ENCODE assay signal across 8 cellular contexts in the genomic region with DNA sequence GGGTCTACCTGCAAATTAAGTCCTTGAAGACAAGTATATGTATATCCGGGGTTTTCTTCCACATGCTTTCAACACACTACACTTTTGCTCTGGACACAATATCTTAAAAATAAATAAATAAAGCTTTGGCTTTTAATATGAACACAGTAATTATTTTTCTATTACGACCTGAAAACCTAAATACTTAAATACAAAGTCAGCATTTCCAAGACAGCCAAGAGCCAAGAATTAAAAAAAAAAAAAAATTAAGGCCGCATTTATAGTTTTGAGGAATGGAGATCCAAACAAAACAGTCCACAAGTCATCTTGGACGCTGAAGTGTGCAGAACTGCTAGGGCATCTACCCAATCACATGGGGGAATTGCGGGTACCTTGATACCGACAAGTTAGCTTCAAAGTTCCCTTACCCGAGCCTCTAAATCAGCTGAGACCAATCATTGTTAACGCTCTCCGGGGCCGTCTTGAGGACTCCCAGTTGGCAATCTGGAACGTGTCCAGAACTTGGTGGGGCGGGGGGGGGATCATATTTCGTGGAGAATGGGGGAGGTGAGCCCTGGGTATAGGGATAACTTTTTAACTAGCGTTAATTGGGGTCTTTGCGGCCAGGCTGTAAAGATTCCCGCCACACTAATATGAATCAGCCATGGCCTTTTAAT.
DNase-seq lines count a peak whose midpoint lies in the region; TF ChIP-seq lines count a peak whose summit lies in the region.

No MANE protein-coding gene starts in this region.

- peaks cover 32% of the 10 kb centered on the region for H3K4me1 ChIP-seq in DOHH2 (ENCODE audit: control insufficient read depth, low read length)

- DNase-seq in LNCaP clone FGC (ENCODE audit: low read depth) = peak; percentile 21
- peak; percentile 49 for DNase-seq in SW480 (ENCODE audit: low spot score)
- peak; percentile 49 for DNase-seq in kidney tubule cell (ENCODE audit: low spot score)
- peak; percentile 3 for DNase-seq in stimulated activated CD8-positive, alpha-beta memory T cell treated with anti-CD3 and anti-CD28 coated beads, Interleukin-12 subunit alpha, Interleukin-12 subunit beta, amount 100 ng/mL, for 4 hours (ENCODE audit: low read depth)
- no peak for DNase-seq in GM13976 (ENCODE audit: low spot score)
- no peak for DNase-seq in SKM-1 (lab: John Stamatoyannopoulos, UW; ENCODE audit: unreplicated experiment)

- H4K20me1 ChIP-seq in DOHH2 (ENCODE audit: control insufficient read depth, insufficient read depth, low read depth, low read length) = no peaks in the 10 kb centered on the region

- H3K9me3 ChIP-seq in DOHH2 (ENCODE audit: control insufficient read depth, insufficient read depth, low read length) = no peaks in the 10 kb centered on the region

- peak overlapping the region; percentile 68 for H3K4me2 ChIP-seq in DOHH2 (ENCODE audit: low read length)

- no peaks in the 10 kb centered on the region for H3K27me3 ChIP-seq in DOHH2 (ENCODE audit: control insufficient read depth, low read length)

- H3K4me3 ChIP-seq in DOHH2 (ENCODE audit: low read length) (peak overlapping the region; percentile 99), LNCaP clone FGC (ENCODE audit: low read depth, low read length) (peak overlapping the region; percentile 60)

- H3K36me3 ChIP-seq in DOHH2 (ENCODE audit: control insufficient read depth, low read length) = peaks cover 18% of the 10 kb centered on the region

- peaks cover 3% of the 10 kb centered on the region; the same call in 1 of the 2 replicates for H3F3A ChIP-seq in DOHH2 (ENCODE audit: control insufficient read depth, insufficient read depth)

- no peak for TF ChIP-seq CTCF in DOHH2 (IDR thresholded peaks at IDR 0.05; ENCODE audit: low read depth, low read length, poor library complexity, severe bottlenecking)
- no peak for TF ChIP-seq CTCF in LNCaP clone FGC (IDR thresholded peaks at IDR 0.05; ENCODE audit: control insufficient read depth, extremely low read depth, insufficient read depth)
- TF ChIP-seq CTCF in GM13976 (IDR thresholded peaks at IDR 0.05; ENCODE audit: borderline replicate concordance, control extremely low read depth, extremely low read depth, insufficient read depth, missing control alignments) = no peak

- in situ Hi-C loops in GM13976 (cut with MboI; ENCODE audit: low sequenced_read_pairs, unreplicated experiment) = no loop called here

- no peaks in the 10 kb centered on the region for H3K9me2 ChIP-seq in DOHH2 (replicated peaks; ENCODE audit: control insufficient read depth, low read length)

- H3K27ac ChIP-seq in DOHH2 (ENCODE audit: low read depth, low read length) (peak overlapping the region; percentile 86), cingulate gyrus (ENCODE audit: low read depth, low read length) (peak overlapping the region; percentile 98)

- peaks cover 46% of the 10 kb centered on the region for H3K79me2 ChIP-seq in DOHH2 (ENCODE audit: control insufficient read depth, low read length)

Comparison
In these comparisons a context has a peak if more than half of its experiments do, and no peak if none do; other contexts are left out.
1. DNase-seq: peak in LNCaP clone FGC (single experiment), SW480 (single experiment), kidney tubule cell (single experiment) and stimulated activated CD8-positive, alpha-beta memory T cell treated with anti-CD3 and anti-CD28 coated beads, Interleukin-12 subunit alpha, Interleukin-12 subunit beta, amount 100 ng/mL, for 4 hours (single experiment); none in GM13976 (single experiment) and SKM-1 (single experiment).